1 cellular context compared by ENCODE assay signal in genomic region chrX:7119927-7120577, GRCh38.
A peak's percentile ranks its signal among the peaks of the same experiment; 100 is the strongest.
TF ChIP-seq lines count a peak whose summit lies in the region.

No MANE protein-coding gene starts in this region.

TF ChIP-seq in IMR-90, 13 proteins besides CTCF, POLR2A, EP300 and RAD21:
- peak; percentile 88 for TF ChIP-seq CEBPB (IDR thresholded peaks at IDR 0.05; ENCODE audit: low read depth, low read length)
- TF ChIP-seq BHLHE40 (IDR thresholded peaks at IDR 0.05; ENCODE audit: low read depth, low read length), result no peak
- no peak for TF ChIP-seq FOS (IDR thresholded peaks at IDR 0.05; ENCODE audit: low read depth, low read length)
